12 cellular contexts compared by ENCODE assay signal in genomic region chr12:78096909-78097597, GRCh38.
DNase-seq lines count a peak whose midpoint lies in the region; ATAC-seq, FAIRE-seq and TF ChIP-seq lines count a peak whose summit lies in the region.
"Had no signal": no experiment of that assay in that cellular context is flagged by ENCODE, and none has a peak within 500 bp of the region (broad histone marks: within the 10 kb centered on the region; RNA-seq: fewer than 3 reads in every experiment).

No MANE protein-coding gene starts in this region.

- peaks cover 9% of the 10 kb centered on the region for H3K4me1 ChIP-seq in skeletal muscle satellite cell (ENCODE audit: control insufficient read depth, insufficient read depth, low read length)

- no peaks in the 10 kb centered on the region for H3K27me3 ChIP-seq in skeletal muscle satellite cell (ENCODE audit: control insufficient read depth, insufficient read depth, low read length)

- no peak for TF ChIP-seq CTCF in fibroblast of mammary gland (conservative IDR thresholded peaks at IDR 0.05; ENCODE audit: control insufficient read depth, insufficient read depth, low read depth, low read length)

- H3K4me3 ChIP-seq in fibroblast of mammary gland (ENCODE audit: control insufficient read depth, low read depth, low read length) = no peak overlapping the region
- H3K4me3 ChIP-seq in skeletal muscle satellite cell (ENCODE audit: low read length) = no peak overlapping the region
- H3K4me3 ChIP-seq: thoracic aorta had no signal

- H3K4me2 ChIP-seq in skeletal muscle satellite cell (ENCODE audit: low read length) = peak overlapping the region; percentile 38

- no peak for ATAC-seq in GM21723 (IDR thresholded peaks at IDR 0.05; ENCODE audit: unreplicated experiment)

- no peak overlapping the region for H3K9ac ChIP-seq in skeletal muscle satellite cell (ENCODE audit: low read depth, low read length)

- no peaks in the 10 kb centered on the region for H3K36me3 ChIP-seq in skeletal muscle satellite cell (ENCODE audit: insufficient read depth, low read length)
- H3K36me3 ChIP-seq: thoracic aorta had no signal

- H3K9me3 ChIP-seq in skeletal muscle satellite cell (replicated peaks; ENCODE audit: low read length) = no peaks in the 10 kb centered on the region
- H3K9me3 ChIP-seq: thoracic aorta had no signal

- FAIRE-seq in urothelium cell line (lab: Jason Lieb, UNC) = no peak

- DNase-seq in NCI-H1105 treated with DMSO at 0.1 percent for 48 hours (lab: John Stamatoyannopoulos, UW) (peak; percentile 37), NCI-H1105 (lab: John Stamatoyannopoulos, UW) (no peak), NCI-H69 (lab: John Stamatoyannopoulos, UW) (peak; percentile 68), fibroblast of mammary gland (ENCODE audit: low read depth) (peak; percentile 72), urothelium cell line (ENCODE audit: low spot score) (no peak), A172 (ENCODE audit: low spot score) (no peak)
- DNase-seq: 8988T; activated effector memory CD4-positive, alpha-beta T cell treated with Interleukin-2 at 50 U/mL for 16 hours; T1000 had no signal

Comparison
In these comparisons a context has a peak if more than half of its experiments do, and no peak if none do; other contexts are left out.
1. DNase-seq: peak in NCI-H1105 treated with DMSO at 0.1 percent for 48 hours (single experiment), NCI-H69 (single experiment) and fibroblast of mammary gland (single experiment); none in NCI-H1105 (single experiment), urothelium cell line (single experiment) and A172 (single experiment).